Comparison of ENCODE assay signal across 8 cellular contexts in the genomic region with DNA sequence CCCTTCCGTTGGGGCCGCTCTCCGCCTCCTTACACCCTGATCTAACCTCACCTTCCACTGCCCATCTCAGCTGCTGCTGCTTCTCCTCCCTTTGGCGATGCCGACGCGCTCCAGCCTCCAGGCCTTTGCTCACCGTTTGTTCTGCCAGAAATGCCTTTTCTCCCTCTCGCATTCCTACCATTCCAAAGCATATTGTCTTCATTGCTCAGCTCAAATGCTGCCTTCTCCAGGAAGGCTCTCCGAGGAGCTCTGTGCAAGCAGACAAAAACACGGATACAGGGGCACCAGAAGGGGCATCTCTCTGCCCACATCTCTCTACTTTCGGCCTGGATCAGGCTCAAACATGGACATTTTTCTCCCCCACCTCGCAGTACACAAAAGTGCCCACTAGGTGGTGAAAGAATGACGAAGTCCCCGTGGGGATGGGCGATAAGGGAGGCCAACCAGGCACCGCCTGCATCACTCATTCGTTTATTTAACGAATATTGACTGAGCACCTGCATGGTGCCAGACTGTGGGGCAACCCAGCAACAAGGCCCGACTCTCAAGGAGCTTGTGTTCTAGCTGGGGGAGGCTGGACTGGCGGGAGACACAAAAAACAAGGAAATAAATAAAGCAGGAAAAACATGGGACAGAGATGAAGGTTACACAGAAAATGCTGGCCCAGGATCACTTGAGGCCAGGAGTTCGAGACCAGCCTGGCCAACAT. TPM values are rescaled to one million over a fixed set of nuclear protein-coding genes. Genes with fewer than 3 reads are reported as not detected.
DNase-seq lines count a peak whose midpoint lies in the region; ATAC-seq and TF ChIP-seq lines count a peak whose summit lies in the region.

No MANE protein-coding gene starts in this region.

- CTCF ChIA-PET in Panc1 (lab: Charles Lee), result interaction anchor here (1.0 to 1.3 kb wide), 2 partner anchors 8 to 48 kb away, joined by 3 to 6 read pairs; no protein-coding TSS in a partner anchor

- intact Hi-C loops in Panc1 (cut with micrococcal nuclease; ENCODE audit: unreplicated experiment), result no loop called here

- no peaks in the 10 kb centered on the region for H3K36me3 ChIP-seq in Panc1 (ENCODE audit: control insufficient read depth, insufficient read depth, low read length)

- no TSS peak for BruUV-seq in Panc1 (replicated peaks; lab: Mats Ljungman, UMichigan)

- peaks cover 43% of the 10 kb centered on the region for H3K4me1 ChIP-seq in Panc1 (ENCODE audit: control insufficient read depth, insufficient read depth, low read length)

- DNase-seq in EL (peak; percentile 87), HuH-7 (ENCODE audit: low spot score) (peak; percentile 95), Panc1 (ENCODE audit: low read depth, low spot score) (peak; percentile 80), fibroblast of villous mesenchyme (ENCODE audit: low read depth) (peak; percentile 67), non-pigmented ciliary epithelial cell (ENCODE audit: low read depth) (peak; percentile 19), substantia nigra (lab: John Stamatoyannopoulos, UW) (peak in 43 of 49 donors; percentile 12 to 75 (median 53))
- DNase-seq in activated T-helper 1 cell treated with anti-CD3 and anti-CD28 coated beads, Interleukin-2, amount 50 U/mL, for 16 hours (ENCODE audit: low read depth in 1 of 2, low spot score in 1 of 2), result peak; percentile 44 to 60

- no peaks in the 10 kb centered on the region for H3K27me3 ChIP-seq in Panc1 (ENCODE audit: control insufficient read depth, insufficient read depth, low read length)

- ATAC-seq in Panc1 (peak; percentile 76), GM19455 (IDR thresholded peaks at IDR 0.05; ENCODE audit: unreplicated experiment) (no peak)

- no peak for TF ChIP-seq CTCF in Panc1 (IDR thresholded peaks at IDR 0.05)
- TF ChIP-seq CTCF in fibroblast of villous mesenchyme (IDR thresholded peaks at IDR 0.05; ENCODE audit: insufficient read depth, low read depth, low read length), result peak; percentile 89

- in situ Hi-C loops in Panc1 (cut with HindIII; ENCODE audit: low pct_unique_long_range_greater_than_20kb, low sequenced_read_pairs), result no loop called here

- H3K4me3 ChIP-seq in Panc1 (ENCODE audit: low read depth in 2 of 2, low read length in 2 of 2) (peak overlapping the region in 1 of 2 experiments; percentile 29; a peak in 2 of 4 replicates), fibroblast of villous mesenchyme (ENCODE audit: low read depth, low read length) (no peak overlapping the region)

- H3K27ac ChIP-seq in Panc1 (ENCODE audit: low read length), result peak overlapping the region; percentile 84
- peak overlapping the region; percentile 23 for H3K27ac ChIP-seq in substantia nigra (ENCODE audit: low read depth, low read length, poor library complexity, severe bottlenecking)

- POLR2A ChIA-PET in Panc1 (lab: Charles Lee), result interaction anchor here (0.5 kb wide), 1 partner anchor 46 kb away, joined by 3 read pairs; no protein-coding TSS in a partner anchor

- no peaks in the 10 kb centered on the region for H3K9me3 ChIP-seq in Panc1 (ENCODE audit: control insufficient read depth, insufficient read depth, low read depth, low read length)

RNA-seq across cellular contexts. Expression of a gene that starts 7.3 kb away (rescaled TPM):
- 238 TPM for total RNA-seq in Panc1 (2021; ENCODE audit: unreplicated experiment)
- 439 TPM for polyA plus RNA-seq in Panc1 (2012; ENCODE audit: insufficient read length)
- total RNA-seq in fibroblast of villous mesenchyme, result 142 and 154 TPM in 2 replicates

RNA-seq across cellular contexts. Expression of a gene that starts 50.1 kb away (rescaled TPM):
- 30.6 TPM for total RNA-seq in Panc1 (2021; ENCODE audit: unreplicated experiment)
- polyA plus RNA-seq in Panc1 (2012; ENCODE audit: insufficient read length), result 17.1 TPM
- 9.7 and 12.5 TPM in 2 replicates for total RNA-seq in fibroblast of villous mesenchyme

Comparison
In these comparisons a context has a peak if more than half of its experiments do, and no peak if none do; other contexts are left out.
1. DNase-seq: peak in every context shown above with its lines; median percentile 95 in HuH-7; 87 in EL; 80 in Panc1; 67 in fibroblast of villous mesenchyme; 53 in substantia nigra; 52 in activated T-helper 1 cell treated with anti-CD3 and anti-CD28 coated beads, Interleukin-2, amount 50 U/mL, for 16 hours; 19 in non-pigmented ciliary epithelial cell.